ENCODE assay signal across 8 cellular contexts in genomic region chr14:88385212-88386101, GRCh38. TPM values are rescaled to one million over a fixed set of nuclear protein-coding genes. Genes with fewer than 3 reads are reported as not detected.
DNase-seq lines count a peak whose midpoint lies in the region; ATAC-seq and TF ChIP-seq lines count a peak whose summit lies in the region.

Gene SPATA7 (plus strand): TSS chr14:88385657. CDS start chr14:88385819, 162 bp downstream.

- H3K9me3 Mint-ChIP-seq in activated T-helper 17 cell treated with anti-CD3 and anti-CD28 coated beads, Interleukin-2, amount 50 U/mL, for 72 hours = no peaks in the 10 kb centered on the region
- no peaks in the 10 kb centered on the region for H3K9me3 Mint-ChIP-seq in naive B cell
- H3K9me3 Mint-ChIP-seq in stimulated activated effector memory CD8-positive, alpha-beta T cell treated with anti-CD3 and anti-CD28 coated beads, Interleukin-12 subunit alpha, Interleukin-12 subunit beta, amount 100 ng/mL, for 72 hours = no peaks in the 10 kb centered on the region

- H3K36me3 Mint-ChIP-seq in activated T-helper 17 cell treated with anti-CD3 and anti-CD28 coated beads, Interleukin-2, amount 50 U/mL, for 72 hours (ENCODE audit: low read depth) = no peaks in the 10 kb centered on the region
- H3K36me3 Mint-ChIP-seq in naive B cell = no peaks in the 10 kb centered on the region
- H3K36me3 Mint-ChIP-seq in stimulated activated effector memory CD8-positive, alpha-beta T cell treated with anti-CD3 and anti-CD28 coated beads, Interleukin-12 subunit alpha, Interleukin-12 subunit beta, amount 100 ng/mL, for 72 hours = peaks cover 6% of the 10 kb centered on the region

- peak; percentile 18 for TF ChIP-seq CTCF in DND-41 (IDR thresholded peaks at IDR 0.05; ENCODE audit: borderline replicate concordance, extremely low read depth, low read length, poor library complexity, severe bottlenecking)
- TF ChIP-seq CTCF in Peyer's patch (IDR thresholded peaks at IDR 0.05) = peak in 1 of 6 experiments; percentile 13
- no peak for TF ChIP-seq CTCF in fibroblast of lung (conservative IDR thresholded peaks at IDR 0.05 in 1 of 2, IDR thresholded peaks at IDR 0.05 in 1 of 2; ENCODE audit: low read depth in 1 of 2, low read length in 2 of 2)

- H3K36me3 ChIP-seq in DND-41 (ENCODE audit: insufficient read depth, low read length) (no peaks in the 10 kb centered on the region), Peyer's patch (no peaks in the 10 kb centered on the region), fibroblast of lung (ENCODE audit: control insufficient read depth, insufficient read depth, low read length) (no peaks in the 10 kb centered on the region)

- H3K9ac ChIP-seq in DND-41 (ENCODE audit: low read depth, low read length) = peak within 1 kb of the TSS; percentile 76
- H3K9ac ChIP-seq in fibroblast of lung (ENCODE audit: insufficient read depth, low read length) = peak within 1 kb of the TSS; percentile 89

- no peaks in the 10 kb centered on the region for H4K20me1 ChIP-seq in DND-41 (ENCODE audit: insufficient read depth, low read length)
- no peaks in the 10 kb centered on the region for H4K20me1 ChIP-seq in fibroblast of lung (ENCODE audit: control insufficient read depth, extremely low read depth, insufficient read depth, low read length)

- no peaks in the 10 kb centered on the region for H3K79me2 ChIP-seq in DND-41 (ENCODE audit: insufficient read depth, low read length)
- peaks cover 3% of the 10 kb centered on the region for H3K79me2 ChIP-seq in fibroblast of lung (ENCODE audit: control insufficient read depth, insufficient read depth, low read length)

- peaks cover 19% of the 10 kb centered on the region for H3K4me1 ChIP-seq in DND-41 (ENCODE audit: insufficient read depth, low read length)
- peaks cover 0 to 6% (median 0%) of the 10 kb centered on the region in 4 donors for H3K4me1 ChIP-seq in Peyer's patch
- peaks cover 5% of the 10 kb centered on the region for H3K4me1 ChIP-seq in fibroblast of lung (ENCODE audit: control insufficient read depth, extremely low read depth, insufficient read depth, low read length)

- peak within 1 kb of the TSS; percentile 90 for H2AFZ ChIP-seq in DND-41 (ENCODE audit: low read depth, low read length)
- H2AFZ ChIP-seq in fibroblast of lung (ENCODE audit: low read length) = peak within 1 kb of the TSS; percentile 99

- no peaks in the 10 kb centered on the region for H3K4me1 Mint-ChIP-seq in activated T-helper 17 cell treated with anti-CD3 and anti-CD28 coated beads, Interleukin-2, amount 50 U/mL, for 72 hours
- H3K4me1 Mint-ChIP-seq in naive B cell = peaks cover 6 to 17% (median 8%) of the 10 kb centered on the region in 3 donors
- peaks cover 6% of the 10 kb centered on the region for H3K4me1 Mint-ChIP-seq in stimulated activated effector memory CD8-positive, alpha-beta T cell treated with anti-CD3 and anti-CD28 coated beads, Interleukin-12 subunit alpha, Interleukin-12 subunit beta, amount 100 ng/mL, for 72 hours

- H3K27me3 ChIP-seq in DND-41 (ENCODE audit: insufficient read depth, low read length, poor library complexity) = peaks cover 18% of the 10 kb centered on the region
- H3K27me3 ChIP-seq in Peyer's patch = no peaks in the 10 kb centered on the region
- no peaks in the 10 kb centered on the region for H3K27me3 ChIP-seq in fibroblast of lung (ENCODE audit: control insufficient read depth, insufficient read depth, low read length)

- H3K4me2 ChIP-seq in DND-41 (ENCODE audit: insufficient read depth, low read length) = peak within 1 kb of the TSS; percentile 88
- peak within 1 kb of the TSS; percentile 89 for H3K4me2 ChIP-seq in fibroblast of lung (ENCODE audit: extremely low read depth, insufficient read depth, low read length)

- TF ChIP-seq POLR2A in Peyer's patch (IDR thresholded peaks at IDR 0.05) = peak; percentile 53 to 62

- H3K4me3 Mint-ChIP-seq in activated T-helper 17 cell treated with anti-CD3 and anti-CD28 coated beads, Interleukin-2, amount 50 U/mL, for 72 hours = peak within 1 kb of the TSS; percentile 97
- H3K4me3 Mint-ChIP-seq in naive B cell = peak within 1 kb of the TSS; percentile 94 to 97 (median 96)
- H3K4me3 Mint-ChIP-seq in stimulated activated effector memory CD8-positive, alpha-beta T cell treated with anti-CD3 and anti-CD28 coated beads, Interleukin-12 subunit alpha, Interleukin-12 subunit beta, amount 100 ng/mL, for 72 hours = peak within 1 kb of the TSS; percentile 95

- no peaks in the 10 kb centered on the region for H3K27me3 Mint-ChIP-seq in activated T-helper 17 cell treated with anti-CD3 and anti-CD28 coated beads, Interleukin-2, amount 50 U/mL, for 72 hours
- H3K27me3 Mint-ChIP-seq in naive B cell = peaks cover 0 to 6% (median 0%) of the 10 kb centered on the region in 3 donors

- in situ Hi-C loops in KBM-7 (cut with MboI; ENCODE audit: low pct_unique_long_range_greater_than_20kb, low sequenced_read_pairs) = no loop called here

- DNase-seq in DND-41 (peak; percentile 84), KBM-7 (peak; percentile 91), Peyer's patch (peak; percentile 89 to 97 (median 92)), fibroblast of lung (ENCODE audit: low read depth in 2 of 2) (peak; percentile 88 to 90), naive B cell (peak; percentile 59)
- peak; percentile 72 to 89 for DNase-seq in stimulated activated effector memory CD8-positive, alpha-beta T cell treated with anti-CD3 and anti-CD28 coated beads, Interleukin-12 subunit alpha, Interleukin-12 subunit beta, amount 100 ng/mL, for 72 hours (ENCODE audit: low spot score in 2 of 2)

- peak within 1 kb of the TSS; percentile 96 for H3K27ac Mint-ChIP-seq in activated T-helper 17 cell treated with anti-CD3 and anti-CD28 coated beads, Interleukin-2, amount 50 U/mL, for 72 hours
- H3K27ac Mint-ChIP-seq in naive B cell = peak within 1 kb of the TSS; percentile 76 to 98 (median 90)
- H3K27ac Mint-ChIP-seq in stimulated activated effector memory CD8-positive, alpha-beta T cell treated with anti-CD3 and anti-CD28 coated beads, Interleukin-12 subunit alpha, Interleukin-12 subunit beta, amount 100 ng/mL, for 72 hours = peak within 1 kb of the TSS; percentile 92

- H3K9me3 ChIP-seq in DND-41 (ENCODE audit: insufficient read depth, low read length, severe bottlenecking) (no peaks in the 10 kb centered on the region), Peyer's patch (no peaks in the 10 kb centered on the region), fibroblast of lung (ENCODE audit: control insufficient read depth, insufficient read depth, low read depth, low read length) (no peaks in the 10 kb centered on the region)

- H3K27ac ChIP-seq in DND-41 (ENCODE audit: low read length) = peak within 1 kb of the TSS; percentile 49
- H3K27ac ChIP-seq in Peyer's patch = peak within 1 kb of the TSS; percentile 62 to 77 (median 62)
- H3K27ac ChIP-seq in fibroblast of lung (ENCODE audit: insufficient read depth, low read length) = peak within 1 kb of the TSS; percentile 92

- H3K4me3 ChIP-seq in DND-41 (ENCODE audit: low read depth in 1 of 2, low read length in 2 of 2) (peak within 1 kb of the TSS; percentile 51 to 97), Peyer's patch (peak within 1 kb of the TSS; percentile 61 to 94 (median 71)), fibroblast of lung (replicated peaks in 1 of 4; ENCODE audit: control extremely low read depth in 1 of 4, insufficient read depth in 1 of 4, low read depth in 3 of 4, low read length in 4 of 4) (peak within 1 kb of the TSS; percentile 82 to 95 (median 88))

- ATAC-seq in DND-41 (ENCODE audit: insufficient read depth, low read depth) = peak; percentile 96
- ATAC-seq in GM21723 (IDR thresholded peaks at IDR 0.05; ENCODE audit: unreplicated experiment) = peak; percentile 100
- ATAC-seq in activated T-helper 17 cell treated with anti-CD3 and anti-CD28 coated beads, Interleukin-2, amount 50 U/mL, for 72 hours (replicated peaks) = peak; percentile 100
- ATAC-seq in naive B cell (ENCODE audit: low read depth in 2 of 2) = peak; percentile 91 to 93
- ATAC-seq in stimulated activated effector memory CD8-positive, alpha-beta T cell treated with anti-CD3 and anti-CD28 coated beads, Interleukin-12 subunit alpha, Interleukin-12 subunit beta, amount 100 ng/mL, for 72 hours = peak; percentile 99

RNA-seq across cellular contexts. Expression of gene SPATA7, which starts in this region (rescaled TPM):
- total RNA-seq in Peyer's patch (10 to 100 TPM in 1 of 4 donors, 1 to 10 TPM in 3; 2.6 to 27.2 (median 9.0) TPM), fibroblast of lung (22.1 and 26.4 TPM in 2 replicates)
- total RNA-seq in activated T-helper 17 cell treated with anti-CD3 and anti-CD28 coated beads, Interleukin-2, amount 50 U/mL, for 72 hours = 1 to 10 TPM; 1.9 to 4.6 TPM
- polyA plus RNA-seq in fibroblast of lung (8.4 TPM in 2 replicates), naive B cell (ENCODE audit: low read depth in 6 of 6) (1 to 10 TPM; 1.8 to 3.6 (median 2.2) TPM)
- polyA plus RNA-seq in fibroblast of lung (2012) = 5.8 and 6.6 TPM in 2 replicates
- polyA minus RNA-seq in fibroblast of lung (ENCODE audit: low replicate concordance) = 5.0 and 7.0 TPM in 2 replicates

Comparison
In these comparisons a context has a peak if more than half of its experiments do, and no peak if none do; other contexts are left out.
1. Peak in every context shown above with its lines: DNase-seq, ATAC-seq, H3K4me3 ChIP-seq and H3K27ac ChIP-seq.